Comparison of ENCODE assay signal across 15 cellular contexts in genomic region chr1:167128261-167129227, GRCh38. TPM values are rescaled to one million over a fixed set of nuclear protein-coding genes. Genes with fewer than 3 reads are reported as not detected.
A peak's percentile ranks its signal among the peaks of the same experiment; 100 is the strongest.
DNase-seq lines count a peak whose midpoint lies in the region; ATAC-seq, FAIRE-seq and TF ChIP-seq lines count a peak whose summit lies in the region.
"Had no signal": no experiment of that assay in that cellular context is flagged by ENCODE, and none has a peak within 500 bp of the region (broad histone marks: within the 10 kb centered on the region; RNA-seq: fewer than 3 reads in every experiment).

No MANE protein-coding gene starts in this region.

- 0 out of 3 replicates have a peak, but pooled peaks have one; percentile 28 for ATAC-seq in GM12878
- no peak for ATAC-seq in HG02870 (IDR thresholded peaks at IDR 0.05; ENCODE audit: unreplicated experiment)
- ATAC-seq: T-helper 17 cell had no signal

- no peaks in the 10 kb centered on the region for H3K79me2 ChIP-seq in Loucy (ENCODE audit: insufficient read depth, low read length)
- no peaks in the 10 kb centered on the region for H3K79me2 ChIP-seq in GM12878 (ENCODE audit: control insufficient read depth, insufficient read depth, low read length)
- no peaks in the 10 kb centered on the region for H3K79me2 ChIP-seq in osteoblast (ENCODE audit: insufficient read depth, low read length)

- RAD21 ChIA-PET in GM12878 (lab: Charles Lee; ENCODE audit: unreplicated experiment) = no interaction called here

- 46% methylated on average over 15 of the region's 17 CpGs for WGBS in GM12878 (ENCODE audit: insufficient coverage, insufficient replicate concordance, low lambda C conversion rate, missing lambda C conversion rate)

- intact Hi-C loops in GM12878 (cut with micrococcal nuclease; ENCODE audit: unreplicated experiment) (loop anchor here (1.0 to 10.0 kb wide), 2 partner anchors 62 to 316 kb away; no protein-coding TSS in a partner anchor), uterus (cut with DNase I; ENCODE audit: low total_unique reads) (no loop called here)

- peak overlapping the region; percentile 7 for H3K4me2 ChIP-seq in Loucy (ENCODE audit: low read depth, low read length, poor library complexity, severe bottlenecking)
- no peak overlapping the region for H3K4me2 ChIP-seq in GM12878 (ENCODE audit: control insufficient read depth, insufficient read depth)
- H3K4me2 ChIP-seq in osteoblast (ENCODE audit: insufficient read depth, low read length) = no peak overlapping the region

- H3K36me3 ChIP-seq in Loucy (ENCODE audit: insufficient read depth, low read length) = no peaks in the 10 kb centered on the region
- no peaks in the 10 kb centered on the region for H3K36me3 ChIP-seq in GM12878 (ENCODE audit: control insufficient read depth in 2 of 2, insufficient read depth in 2 of 2, low read length in 1 of 2)
- H3K36me3 ChIP-seq in osteoblast (ENCODE audit: insufficient read depth, low read length) = no peaks in the 10 kb centered on the region
- H3K36me3 ChIP-seq in uterus = no peaks in the 10 kb centered on the region
- H3K36me3 ChIP-seq: suprapubic skin had no signal

- no peak overlapping the region for H3K4me3 ChIP-seq in Loucy (ENCODE audit: low read length, poor library complexity, severe bottlenecking)
- no peak overlapping the region for H3K4me3 ChIP-seq in GM12878
- no peak overlapping the region for H3K4me3 ChIP-seq in osteoblast (ENCODE audit: insufficient read depth, low read length)
- H3K4me3 ChIP-seq in uterus = no peak overlapping the region
- H3K4me3 ChIP-seq: suprapubic skin had no signal

- no TSS peak for BruUV-seq in GM12878 (replicated peaks; lab: Mats Ljungman, UMichigan)

- peak overlapping the region; percentile 64 for H3K9ac ChIP-seq in Loucy (ENCODE audit: low read depth, low read length, poor library complexity, severe bottlenecking)
- H3K9ac ChIP-seq in GM12878 (ENCODE audit: control insufficient read depth, insufficient read depth, low read length) = no peak overlapping the region

- TF ChIP-seq EP300 in GM12878 (IDR thresholded peaks at IDR 0.05; ENCODE audit: borderline replicate concordance in 1 of 2, control insufficient read depth in 1 of 2, low read depth in 2 of 2, low read length in 2 of 2) = no peak

- CTCF ChIA-PET in GM12878 (lab: Yijun Ruan, JAX) = interaction anchor here (1.0 kb wide), 1 partner anchor 20 kb away, joined by 4 read pairs; no protein-coding TSS in a partner anchor

- TF ChIP-seq CTCF in Loucy (conservative IDR thresholded peaks at IDR 0.05; ENCODE audit: low read length) (peak; percentile 69), GM12878 (IDR thresholded peaks at IDR 0.05 in 2 of 3, conservative IDR thresholded peaks at IDR 0.05 in 1 of 3; ENCODE audit: control insufficient read depth in 2 of 3, extremely low read depth in 1 of 3, insufficient read depth in 1 of 3, low read depth in 3 of 3, low read length in 3 of 3) (peak in 1 of 3 experiments; percentile 26; a peak in 1 of 6 replicates), osteoblast (IDR thresholded peaks at IDR 0.05; ENCODE audit: extremely low read depth, low read depth, low read length) (no peak), uterus (IDR thresholded peaks at IDR 0.05) (no peak)

- no peaks in the 10 kb centered on the region for H3K9me2 ChIP-seq in Loucy (replicated peaks; ENCODE audit: low read depth, low read length)

- POLR2A ChIA-PET in GM12878 (lab: Charles Lee) = no interaction called here

- TF ChIP-seq RAD21 in GM12878 (IDR thresholded peaks at IDR 0.05; ENCODE audit: insufficient read depth, low read depth, low read length) = peak; percentile 58

- DNase-seq in NCI-H1417 (lab: John Stamatoyannopoulos, UW) = peak in 2 of 3 experiments; percentile 7 to 45
- no peak for DNase-seq in NCI-H1417 treated with DMSO at 0.1 percent for 48 hours (lab: John Stamatoyannopoulos, UW)
- DNase-seq in GM12878 (ENCODE audit: low read depth, low spot score) = no peak
- peak; percentile 75 for DNase-seq in osteoblast (ENCODE audit: insufficient read length, low spot score, missing footprints)
- no peak for DNase-seq in HuH-7.5 (ENCODE audit: low spot score)
- DNase-seq in uterus = no peak
- DNase-seq: dermis blood vessel endothelial cell, NCI-H2081, T-helper 17 cell had no signal

- SMC1A ChIA-PET in GM12878 (lab: Charles Lee; ENCODE audit: uncharacterized antibody, unreplicated experiment) = interaction anchor here (1.1 kb wide), 1 partner anchor 89 kb away, joined by 3 read pairs; no protein-coding TSS in a partner anchor

- no peaks in the 10 kb centered on the region for H3K9me3 ChIP-seq in Loucy (ENCODE audit: insufficient read depth, low read depth, low read length)
- H3K9me3 ChIP-seq in GM12878 (replicated peaks; ENCODE audit: control insufficient read depth, insufficient read depth, low read length) = no peaks in the 10 kb centered on the region
- no peaks in the 10 kb centered on the region for H3K9me3 ChIP-seq in osteoblast (ENCODE audit: low read depth, low read length)
- H3K9me3 ChIP-seq in uterus = no peaks in the 10 kb centered on the region
- H3K9me3 ChIP-seq: suprapubic skin had no signal

- no peak overlapping the region for H2AFZ ChIP-seq in Loucy (ENCODE audit: low read length)
- H2AFZ ChIP-seq in GM12878 (ENCODE audit: control insufficient read depth, low read depth, low read length) = no peak overlapping the region
- H2AFZ ChIP-seq in osteoblast (ENCODE audit: low read length) = no peak overlapping the region

- H4K20me1 ChIP-seq in Loucy (ENCODE audit: insufficient read depth, low read length, poor library complexity, severe bottlenecking) = no peaks in the 10 kb centered on the region
- H4K20me1 ChIP-seq in GM12878 (ENCODE audit: control insufficient read depth, insufficient read depth) = no peaks in the 10 kb centered on the region
- no peaks in the 10 kb centered on the region for H4K20me1 ChIP-seq in osteoblast (ENCODE audit: insufficient read depth, low read length)

- peaks cover 10% of the 10 kb centered on the region; the same call in 1 of the 2 replicates for H3F3A ChIP-seq in Loucy (ENCODE audit: low read depth)

- H3K4me1 ChIP-seq in Loucy (ENCODE audit: insufficient read depth, low read length, poor library complexity, severe bottlenecking) (peaks cover 50% of the 10 kb centered on the region), GM12878 (ENCODE audit: control insufficient read depth, insufficient read depth, low read length) (no peaks in the 10 kb centered on the region), osteoblast (ENCODE audit: insufficient read depth, low read length) (no peaks in the 10 kb centered on the region), uterus (no peaks in the 10 kb centered on the region)
- H3K4me1 ChIP-seq: suprapubic skin had no signal

- H3K27ac ChIP-seq in GM12878 (ENCODE audit: control insufficient read depth, insufficient read depth) (no peak overlapping the region), osteoblast (ENCODE audit: low read depth, low read length) (no peak overlapping the region), uterus (no peak overlapping the region)
- H3K27ac ChIP-seq: suprapubic skin had no signal

- no peak for TF ChIP-seq POLR2A in GM12878 (IDR thresholded peaks at IDR 0.05; ENCODE audit: low read depth, low read length)
- TF ChIP-seq POLR2A in uterus (IDR thresholded peaks at IDR 0.05) = no peak

- FAIRE-seq in GM12878 (lab: Jason Lieb, UNC) = no peak
- FAIRE-seq: GM12891 had no signal

- in situ Hi-C loops in GM12878 (cut with MboI) = no loop called here

- H3K27me3 ChIP-seq in Loucy (ENCODE audit: insufficient read depth, low read length, poor library complexity, severe bottlenecking) (no peaks in the 10 kb centered on the region), GM12878 (replicated peaks in 1 of 2; ENCODE audit: control insufficient read depth in 2 of 2, insufficient read depth in 2 of 2, low read length in 1 of 2) (peaks cover 7% of the 10 kb centered on the region in 2 experiments; a peak in 2 of 4 replicates), osteoblast (ENCODE audit: insufficient read depth, low read length) (no peaks in the 10 kb centered on the region), uterus (no peaks in the 10 kb centered on the region)

RNA-seq across cellular contexts. Expression of gene STYXL2, which starts 34.7 kb away (rescaled TPM):
- total RNA-seq in GM12878 (2013; cell fraction: nucleolus; rRNA removed) = 0.19 and 0.24 TPM in 2 replicates
- total RNA-seq in GM12878 (2014; rRNA removed) (under 0.01 TPM in 1 of 2 replicates, not detected in the other), GM12878 (2014; rRNA removed; fragmentation: Illumina TruSeq; extraction: Trizol) (not detected in 2 replicates), GM12878 (2021) (0.08 TPM in 2 replicates), osteoblast (not detected in 2 replicates), uterus (1 to 10 TPM in 1 of 4 donors, not detected in 3; 1.2 TPM)
- not detected for polyA plus RNA-seq in GM12878 (2011; ENCODE audit: low read depth)
- polyA plus RNA-seq in GM12878 (2011; rRNA removed) (not detected in 2 replicates), GM12878 (2014; fragmentation: Illumina TruSeq; extraction: Trizol) (0.03 TPM in 1 of 2 replicates, not detected in the other), GM12878 (2014; fragmentation: Nextera tagmentation; extraction: Ambion mirVana) (not detected), GM12878 (2014; rRNA removed) (0.01 TPM in 1 of 2 replicates, not detected in the other), GM12878 (2016; fragmentation: Nextera tagmentation; extraction: Ambion mirVana) (not detected)
- polyA plus RNA-seq in GM12878 (2011; cell fraction: cytosol; rRNA removed) = 0.01 TPM in 1 of 2 replicates, not detected in the other
- not detected in 2 replicates for polyA plus RNA-seq in GM12878 (2011; cell fraction: nucleus; rRNA removed)
- polyA plus RNA-seq in GM12878 (2012) = not detected in 2 replicates
- polyA minus RNA-seq in GM12878 (2011; rRNA and poly(A)+ RNA removed) = not detected in 2 replicates
- not detected in 2 replicates for polyA minus RNA-seq in GM12878 (2011; cell fraction: cytosol; rRNA and poly(A)+ RNA removed)
- not detected in 2 replicates for polyA minus RNA-seq in GM12878 (2011; cell fraction: nucleus; rRNA and poly(A)+ RNA removed)
- total RNA-seq: dermis blood vessel endothelial cell, lung microvascular endothelial cell, T-helper 17 cell had no signal
- polyA plus RNA-seq: IgD-negative memory B cell had no signal

RNA-seq across cellular contexts. Expression of gene GPA33, which starts 38.4 kb away (rescaled TPM):
- 0.27 and 0.31 TPM in 2 replicates for total RNA-seq in GM12878 (2013; cell fraction: nucleolus; rRNA removed)
- total RNA-seq in GM12878 (2014; rRNA removed) = 0.22 and 0.23 TPM in 2 replicates
- total RNA-seq in GM12878 (2014; rRNA removed; fragmentation: Illumina TruSeq; extraction: Trizol) = 0.13 and 0.14 TPM in 2 replicates
- total RNA-seq in GM12878 (2021) = 0.21 and 0.88 TPM in 2 replicates
- polyA plus RNA-seq in GM12878 (2011; ENCODE audit: low read depth) = 0.12 TPM
- 0.10 TPM in 1 of 2 replicates, not detected in the other for polyA plus RNA-seq in GM12878 (2011; rRNA removed)
- 0.03 TPM in 1 of 2 replicates, not detected in the other for polyA plus RNA-seq in GM12878 (2011; cell fraction: cytosol; rRNA removed)
- 0.06 and 0.07 TPM in 2 replicates for polyA plus RNA-seq in GM12878 (2011; cell fraction: nucleus; rRNA removed)
- polyA plus RNA-seq in GM12878 (2012) = 0.22 and 0.39 TPM in 2 replicates
- 0.12 and 0.25 TPM in 2 replicates for polyA plus RNA-seq in GM12878 (2014; fragmentation: Illumina TruSeq; extraction: Trizol)
- under 1 TPM in 1 of 2 experiments, not detected in 1; 0.09 TPM for polyA plus RNA-seq in GM12878 (2014; fragmentation: Nextera tagmentation; extraction: Ambion mirVana)
- polyA plus RNA-seq in GM12878 (2014; rRNA removed) = 0.14 and 0.27 TPM in 2 replicates
- polyA plus RNA-seq in GM12878 (2016; fragmentation: Nextera tagmentation; extraction: Ambion mirVana) = under 1 TPM; 0.21 to 0.24 TPM
- polyA minus RNA-seq in GM12878 (2011; rRNA and poly(A)+ RNA removed) = not detected in 2 replicates
- polyA minus RNA-seq in GM12878 (2011; cell fraction: cytosol; rRNA and poly(A)+ RNA removed) = not detected in 2 replicates
- polyA minus RNA-seq in GM12878 (2011; cell fraction: nucleus; rRNA and poly(A)+ RNA removed) = not detected in 2 replicates
- total RNA-seq in osteoblast = not detected in 2 replicates
- total RNA-seq in uterus = under 1 TPM in 1 of 4 donors, not detected in 3; 0.29 TPM
- total RNA-seq: dermis blood vessel endothelial cell, lung microvascular endothelial cell had no signal

Comparison
In these comparisons a context has a peak if more than half of its experiments do, and no peak if none do; other contexts are left out.
1. DNase-seq: peak in NCI-H1417 (2 of 3) and osteoblast (single experiment); none in NCI-H1417 treated with DMSO at 0.1 percent for 48 hours (single experiment), GM12878 (single experiment), HuH-7.5 (single experiment) and uterus (0 of 2).